Comparison of ENCODE assay signal across 8 cellular contexts in genomic region chr19:12983561-12984142, GRCh38. TPM values are rescaled to one million over a fixed set of nuclear protein-coding genes. Genes with fewer than 3 reads are reported as not detected.
DNase-seq lines count a peak whose midpoint lies in the region; ATAC-seq, FAIRE-seq and TF ChIP-seq lines count a peak whose summit lies in the region.

No MANE protein-coding gene starts in this region.

- no peak overlapping the region for H3K9ac ChIP-seq in H1 (replicated peaks in 1 of 4; ENCODE audit: extremely low read depth in 1 of 4, low read depth in 3 of 4, low read length in 3 of 4)

- peaks cover 0 to 18% of the 10 kb centered on the region in 2 experiments for H4K20me1 ChIP-seq in H1 (replicated peaks in 1 of 2; ENCODE audit: control insufficient read depth in 1 of 2, insufficient read depth in 2 of 2, low read length in 2 of 2)

- H3K79me1 ChIP-seq in H1 (ENCODE audit: low read depth, low read length), result no peaks in the 10 kb centered on the region

- no peak overlapping the region for H3K14ac ChIP-seq in H1 (ENCODE audit: insufficient read length)

- TF ChIP-seq CTCF in HEK293 (tag by site-specific recombination; IDR thresholded peaks at IDR 0.05), result peak; percentile 96
- TF ChIP-seq CTCF in H1 (IDR thresholded peaks at IDR 0.05; ENCODE audit: control extremely low read depth in 1 of 3, insufficient read depth in 1 of 3, low read depth in 1 of 3, low read length in 3 of 3), result peak; percentile 87 to 89 (median 88)

- H2BK20ac ChIP-seq in H1 (ENCODE audit: low read length), result peak overlapping the region; percentile 48; the same call in 1 of the 2 replicates

- H2BK5ac ChIP-seq in H1 (ENCODE audit: low read depth, low read length), result no peak overlapping the region

- H3K4me1 ChIP-seq in HEK293 (ENCODE audit: control insufficient read depth, insufficient read depth, low read length) (no peaks in the 10 kb centered on the region), H1 (replicated peaks in 1 of 4; ENCODE audit: control insufficient read depth in 3 of 4, insufficient read depth in 4 of 4, low read length in 3 of 4) (peaks cover 0 to 7% (median 3%) of the 10 kb centered on the region in 4 experiments; a peak in 4 of 7 replicates), mesodermal cell (ENCODE audit: control insufficient read depth, insufficient read depth, low read length, poor library complexity, severe bottlenecking) (no peaks in the 10 kb centered on the region)

- peak overlapping the region; percentile 70; the same call in 1 of the 2 replicates for H2AK5ac ChIP-seq in H1 (ENCODE audit: low read depth, low read length)

- no peak for TF ChIP-seq POLR2A in H1 (IDR thresholded peaks at IDR 0.05; ENCODE audit: control extremely low read depth in 1 of 2, low read depth in 2 of 2, low read length in 2 of 2)

- POLR2A ChIA-PET in HEK293 (lab: Yijun Ruan, JAX) (no interaction called here), H1 (lab: Charles Lee; ENCODE audit: partially characterized antibody) (interaction anchor here (0.9 kb wide), 1 partner anchor 17 kb away, joined by 3 read pairs; no protein-coding TSS in a partner anchor)

- H3K27ac ChIP-seq in HEK293 (ENCODE audit: extremely low read depth, low read depth, low read length), result no peak overlapping the region
- no peak overlapping the region for H3K27ac ChIP-seq in H1 (ENCODE audit: low read depth, low read length)
- no peak overlapping the region for H3K27ac ChIP-seq in mesodermal cell (ENCODE audit: low read depth, low read length, severe bottlenecking)

- H3K56ac ChIP-seq in H1 (replicated peaks; ENCODE audit: insufficient read length, low read depth, low read length), result no peak overlapping the region

- H4K8ac ChIP-seq in H1 (ENCODE audit: extremely low read depth, insufficient read depth, low read length), result no peak overlapping the region

- no peak for ATAC-seq in GM21529 (IDR thresholded peaks at IDR 0.05; ENCODE audit: unreplicated experiment)

- peak overlapping the region; percentile 6; the same call in 1 of the 2 replicates for H2BK12ac ChIP-seq in H1 (ENCODE audit: low read depth, low read length)

- no peak overlapping the region for H4K5ac ChIP-seq in H1 (ENCODE audit: insufficient read length, low read depth, low read length)

- peak overlapping the region; percentile 97; the same call in 1 of the 2 replicates for H2BK15ac ChIP-seq in H1 (ENCODE audit: low read length)

- peak in 1 of 2 experiments; percentile 31; a peak in 1 of 3 replicates for TF ChIP-seq EP300 in H1 (IDR thresholded peaks at IDR 0.05; ENCODE audit: borderline replicate concordance in 1 of 2, low read depth in 2 of 2, low read length in 2 of 2)

- peaks cover 13% of the 10 kb centered on the region for H3K23me2 ChIP-seq in H1 (ENCODE audit: low read depth, low read length)

- peak overlapping the region; percentile 69 for H3K4ac ChIP-seq in H1 (replicated peaks; ENCODE audit: insufficient read length, low read depth, low read length)

- no peak overlapping the region for H2BK120ac ChIP-seq in H1 (replicated peaks; ENCODE audit: low read depth, low read length)

- peak; percentile 64 to 73 for TF ChIP-seq RAD21 in H1 (IDR thresholded peaks at IDR 0.05 in 1 of 2, conservative IDR thresholded peaks at IDR 0.05 in 1 of 2; ENCODE audit: low read depth in 2 of 2, low read length in 2 of 2)

- no peak overlapping the region for H2AFZ ChIP-seq in H1 (ENCODE audit: low read length)

- no peak overlapping the region for H3K23ac ChIP-seq in H1 (ENCODE audit: insufficient read length)

- 40 to 100% methylated on average over 2 to 11 of the region's 49 CpGs for WGBS in H1 (ENCODE audit: extremely low coverage in 1 of 2, insufficient coverage in 1 of 2, insufficient read length in 1 of 2, insufficient replicate concordance in 2 of 2, low coverage in 1 of 2, low lambda C conversion rate in 2 of 2, missing lambda C conversion rate in 1 of 2), 2 experiments
- WGBS in mesodermal cell (ENCODE audit: insufficient coverage in 2 of 2), 2 experiments, result 12 to 41% methylated on average over 11 to 41 of the region's 49 CpGs

- H3K4me2 ChIP-seq in H1 (ENCODE audit: insufficient read depth in 1 of 2, low read depth in 2 of 2, low read length in 2 of 2), result peak overlapping the region in 1 of 2 experiments; percentile 60; a peak in 3 of 4 replicates

- H3K9me3 ChIP-seq in HEK293 (ENCODE audit: control insufficient read depth, insufficient read depth, low read depth, low read length), result no peaks in the 10 kb centered on the region
- no peaks in the 10 kb centered on the region for H3K9me3 ChIP-seq in H1 (ENCODE audit: insufficient read depth in 2 of 2, low read depth in 1 of 2, low read length in 1 of 2)
- no peaks in the 10 kb centered on the region for H3K9me3 ChIP-seq in mesodermal cell (ENCODE audit: control insufficient read depth, low read length)

- DNase-seq in CD1c-positive myeloid dendritic cell (ENCODE audit: extremely low spot score) (peak; percentile 90), NCI-H82 (lab: John Stamatoyannopoulos, UW) (peak; percentile 84), H1 (ENCODE audit: low read depth in 1 of 2, low spot score in 2 of 2) (peak in 1 of 2 experiments; percentile 97)
- DNase-seq in activated CD8-positive, alpha-beta memory T cell treated with anti-CD3 and anti-CD28 coated beads for 1 hour (ENCODE audit: extremely low read depth in 1 of 2, low read depth in 1 of 2), result peak; percentile 26 to 75
- DNase-seq in stimulated activated CD8-positive, alpha-beta memory T cell treated with anti-CD3 and anti-CD28 coated beads, Interleukin-15, amount 100 ng/mL, for 24 hours (ENCODE audit: low read depth), result peak; percentile 87

- H3K79me2 ChIP-seq in H1 (ENCODE audit: control insufficient read depth in 1 of 2, insufficient read depth in 2 of 2, low read length in 2 of 2), result no peaks in the 10 kb centered on the region

- no peak for FAIRE-seq in H1 (lab: Jason Lieb, UNC)

- peaks cover 2 to 41% (median 32%) of the 10 kb centered on the region in 4 experiments for H3K27me3 ChIP-seq in H1 (replicated peaks in 1 of 4; ENCODE audit: control insufficient read depth in 3 of 4, extremely low read depth in 1 of 4, insufficient read depth in 3 of 4, low read length in 3 of 4)

- CTCF ChIA-PET in HEK293 (lab: Yijun Ruan, JAX) (interaction anchor here (0.5 to 13.3 kb wide), 13 partner anchors 15 to 632 kb away, joined by 3 to 274 read pairs (median 3); no protein-coding TSS in a partner anchor), H1 (lab: Charles Lee; ENCODE audit: partially characterized antibody) (interaction anchor here (0.6 to 16.3 kb wide), 17 partner anchors 15 to 702 kb away, joined by 3 to 431 read pairs (median 6); partner anchors contain the start of gene DAND5)

- no peak overlapping the region for H4K91ac ChIP-seq in H1 (replicated peaks; ENCODE audit: insufficient read length, low read length)

- H3K4me3 ChIP-seq in HEK293 (ENCODE audit: low read depth, low read length) (peak overlapping the region; percentile 16; the same call in 1 of the 2 replicates), H1 (ENCODE audit: extremely low read depth in 1 of 4, insufficient read depth in 2 of 4, low read depth in 3 of 4, low read length in 4 of 4) (peak overlapping the region in 2 of 4 experiments; percentile 11 to 63; a peak in 3 of 8 replicates), mesodermal cell (ENCODE audit: extremely low read depth, insufficient read depth, low read length, poor library complexity, severe bottlenecking) (peak overlapping the region; percentile 14)

- no peak overlapping the region for H3K18ac ChIP-seq in H1 (ENCODE audit: extremely low read depth, low read length)

- H3K36me3 ChIP-seq in HEK293 (ENCODE audit: control insufficient read depth in 2 of 2, insufficient read depth in 1 of 2, low read length in 2 of 2), result no peaks in the 10 kb centered on the region
- H3K36me3 ChIP-seq in H1 (ENCODE audit: control insufficient read depth in 2 of 4, insufficient read depth in 4 of 4, low read length in 3 of 4), result no peaks in the 10 kb centered on the region
- H3K36me3 ChIP-seq in mesodermal cell (ENCODE audit: control insufficient read depth, insufficient read depth, low read length), result no peaks in the 10 kb centered on the region

RNA-seq across cellular contexts. Expression of gene NFIX, which starts 11.6 kb away (rescaled TPM):
- total RNA-seq in H1 (2021; fragmentation: NEBNext Ultra II Directional; extraction: Animal tissue kit (Norgen Biotek cat#: 25700)), result 0.20 and 0.27 TPM in 2 replicates
- 0.03 and 0.08 TPM in 2 replicates for polyA plus RNA-seq in H1 (2011; rRNA removed)
- polyA plus RNA-seq in H1 (2011; cell fraction: cytosol; rRNA removed), result 0.05 TPM
- polyA plus RNA-seq in H1 (2011; cell fraction: nucleus; rRNA removed), result 0.14 TPM
- 0.09 to 0.22 TPM (median 0.12 TPM) in 3 of 4 replicates, not detected in the other for polyA plus RNA-seq in H1 (2012, experiment 1 of 2)
- 0.07 TPM for polyA plus RNA-seq in H1 (2012, experiment 2 of 2)
- polyA plus RNA-seq in H1 (2013, experiment 1 of 2), result 0.26 TPM
- polyA plus RNA-seq in H1 (2013, experiment 2 of 2), result 0.18 TPM
- polyA minus RNA-seq in H1 (2011; rRNA and poly(A)+ RNA removed), result 0.02 and 0.13 TPM in 2 replicates
- polyA minus RNA-seq in H1 (2011; cell fraction: cytosol; rRNA and poly(A)+ RNA removed), result not detected
- 0.40 TPM for polyA minus RNA-seq in H1 (2011; cell fraction: nucleus; rRNA and poly(A)+ RNA removed)
- 0.04 TPM for polyA plus RNA-seq in mesodermal cell (2013, experiment 1 of 2)
- 0.15 TPM for polyA plus RNA-seq in mesodermal cell (2013, experiment 2 of 2)

RNA-seq across cellular contexts. Expression of gene DAND5, which starts 14.3 kb away (rescaled TPM):
- total RNA-seq in H1 (2021; fragmentation: NEBNext Ultra II Directional; extraction: Animal tissue kit (Norgen Biotek cat#: 25700)), result 0.17 and 0.25 TPM in 2 replicates
- polyA plus RNA-seq in H1 (2011; rRNA removed), result 0.13 and 0.14 TPM in 2 replicates
- 0.23 TPM for polyA plus RNA-seq in H1 (2011; cell fraction: cytosol; rRNA removed)
- polyA plus RNA-seq in H1 (2011; cell fraction: nucleus; rRNA removed), result 0.29 TPM
- 0.25 to 0.41 TPM (median 0.35 TPM) in 4 replicates for polyA plus RNA-seq in H1 (2012, experiment 1 of 2)
- not detected for polyA plus RNA-seq in H1 (2012, experiment 2 of 2)
- 0.20 TPM for polyA plus RNA-seq in H1 (2013, experiment 1 of 2)
- polyA plus RNA-seq in H1 (2013, experiment 2 of 2), result 0.18 TPM
- 0.32 TPM in 2 replicates for polyA minus RNA-seq in H1 (2011; rRNA and poly(A)+ RNA removed)
- not detected for polyA minus RNA-seq in H1 (2011; cell fraction: cytosol; rRNA and poly(A)+ RNA removed)
- not detected for polyA minus RNA-seq in H1 (2011; cell fraction: nucleus; rRNA and poly(A)+ RNA removed)
- polyA plus RNA-seq in mesodermal cell (2013, experiment 1 of 2), result not detected
- polyA plus RNA-seq in mesodermal cell (2013, experiment 2 of 2), result not detected

RNA-seq across cellular contexts. Expression of gene GADD45GIP1, which starts 26.6 kb away (rescaled TPM):
- 42.2 and 45.5 TPM in 2 replicates for total RNA-seq in H1 (2021; fragmentation: NEBNext Ultra II Directional; extraction: Animal tissue kit (Norgen Biotek cat#: 25700))
- 42.6 and 58.5 TPM in 2 replicates for polyA plus RNA-seq in H1 (2011; rRNA removed)
- polyA plus RNA-seq in H1 (2011; cell fraction: cytosol; rRNA removed), result 69.9 TPM
- polyA plus RNA-seq in H1 (2011; cell fraction: nucleus; rRNA removed), result 48.3 TPM
- 29.8 to 63.8 TPM (median 59.7 TPM) in 4 replicates for polyA plus RNA-seq in H1 (2012, experiment 1 of 2)
- 33.7 TPM for polyA plus RNA-seq in H1 (2012, experiment 2 of 2)
- polyA plus RNA-seq in H1 (2013, experiment 1 of 2), result 51.0 TPM
- 51.7 TPM for polyA plus RNA-seq in H1 (2013, experiment 2 of 2)
- 3.9 and 4.2 TPM in 2 replicates for polyA minus RNA-seq in H1 (2011; rRNA and poly(A)+ RNA removed)
- 18.5 TPM for polyA minus RNA-seq in H1 (2011; cell fraction: cytosol; rRNA and poly(A)+ RNA removed)
- 9.9 TPM for polyA minus RNA-seq in H1 (2011; cell fraction: nucleus; rRNA and poly(A)+ RNA removed)
- polyA plus RNA-seq in mesodermal cell (2013, experiment 1 of 2), result 53.0 TPM
- polyA plus RNA-seq in mesodermal cell (2013, experiment 2 of 2), result 42.4 TPM

RNA-seq across cellular contexts. Expression of gene RAD23A, which starts 38.0 kb away (rescaled TPM):
- total RNA-seq in H1 (2021; fragmentation: NEBNext Ultra II Directional; extraction: Animal tissue kit (Norgen Biotek cat#: 25700)), result 73.3 and 76.1 TPM in 2 replicates
- 40.0 and 80.1 TPM in 2 replicates for polyA plus RNA-seq in H1 (2011; rRNA removed)
- polyA plus RNA-seq in H1 (2011; cell fraction: cytosol; rRNA removed), result 55.5 TPM
- polyA plus RNA-seq in H1 (2011; cell fraction: nucleus; rRNA removed), result 103 TPM
- polyA plus RNA-seq in H1 (2012, experiment 1 of 2), result 80.4 to 113 TPM (median 97.5 TPM) in 4 replicates
- 81.2 TPM for polyA plus RNA-seq in H1 (2012, experiment 2 of 2)
- 109 TPM for polyA plus RNA-seq in H1 (2013, experiment 1 of 2)
- polyA plus RNA-seq in H1 (2013, experiment 2 of 2), result 104 TPM
- polyA minus RNA-seq in H1 (2011; rRNA and poly(A)+ RNA removed), result 20.4 and 29.3 TPM in 2 replicates
- 60.7 TPM for polyA minus RNA-seq in H1 (2011; cell fraction: cytosol; rRNA and poly(A)+ RNA removed)
- polyA minus RNA-seq in H1 (2011; cell fraction: nucleus; rRNA and poly(A)+ RNA removed), result 34.6 TPM
- polyA plus RNA-seq in mesodermal cell (2013, experiment 1 of 2), result 105 TPM
- polyA plus RNA-seq in mesodermal cell (2013, experiment 2 of 2), result 96.2 TPM

RNA-seq across cellular contexts. Expression of gene CALR, which starts 45.2 kb away (rescaled TPM):
- total RNA-seq in H1 (2021; fragmentation: NEBNext Ultra II Directional; extraction: Animal tissue kit (Norgen Biotek cat#: 25700)), result 1,155 and 1,177 TPM in 2 replicates
- polyA plus RNA-seq in H1 (2011; rRNA removed), result 418 and 591 TPM in 2 replicates
- polyA plus RNA-seq in H1 (2011; cell fraction: cytosol; rRNA removed), result 688 TPM
- polyA plus RNA-seq in H1 (2011; cell fraction: nucleus; rRNA removed), result 550 TPM
- polyA plus RNA-seq in H1 (2012, experiment 1 of 2), result 1,095 to 1,152 TPM (median 1,124 TPM) in 4 replicates
- polyA plus RNA-seq in H1 (2012, experiment 2 of 2), result 936 TPM
- 1,404 TPM for polyA plus RNA-seq in H1 (2013, experiment 1 of 2)
- 1,687 TPM for polyA plus RNA-seq in H1 (2013, experiment 2 of 2)
- 818 and 963 TPM in 2 replicates for polyA minus RNA-seq in H1 (2011; rRNA and poly(A)+ RNA removed)
- 466 TPM for polyA minus RNA-seq in H1 (2011; cell fraction: cytosol; rRNA and poly(A)+ RNA removed)
- 318 TPM for polyA minus RNA-seq in H1 (2011; cell fraction: nucleus; rRNA and poly(A)+ RNA removed)
- 1,361 TPM for polyA plus RNA-seq in mesodermal cell (2013, experiment 1 of 2)
- 1,238 TPM for polyA plus RNA-seq in mesodermal cell (2013, experiment 2 of 2)
